ENCODE assay signal across 10 cellular contexts in genomic region chr19:13002389-13002898, GRCh38. TPM values are rescaled to one million over a fixed set of nuclear protein-coding genes. Genes with fewer than 3 reads are reported as not detected.
DNase-seq lines count a peak whose midpoint lies in the region; ATAC-seq and TF ChIP-seq lines count a peak whose summit lies in the region.
"Had no signal": no experiment of that assay in that cellular context is flagged by ENCODE, and none has a peak within 500 bp of the region (broad histone marks: within the 10 kb centered on the region; RNA-seq: fewer than 3 reads in every experiment).

No MANE protein-coding gene starts in this region.

- no peak overlapping the region for H3K27ac Mint-ChIP-seq in naive thymus-derived CD4-positive, alpha-beta T cell

- H3K36me3 ChIP-seq in ascending aorta, result peaks cover 0 to 10% of the 10 kb centered on the region in 2 donors
- H3K36me3 ChIP-seq in naive thymus-derived CD4-positive, alpha-beta T cell (ENCODE audit: control insufficient read depth in 2 of 3, insufficient read depth in 3 of 3, low read length in 3 of 3), result no peaks in the 10 kb centered on the region

- peaks cover 0 to 11% (median 0%) of the 10 kb centered on the region in 5 donors for H3K36me3 Mint-ChIP-seq in naive thymus-derived CD4-positive, alpha-beta T cell

- intact Hi-C loops in ascending aorta (cut with DNase I) (loop anchor here (1.0 to 2.0 kb wide), 3 partner anchors 11 to 58 kb away; no protein-coding TSS in a partner anchor), right cardiac atrium (cut with DNase I) (no loop called here)
- intact Hi-C loops in naive thymus-derived CD4-positive, alpha-beta T cell (cut with micrococcal nuclease), result no loop called here

- H3K27me3 ChIP-seq in AG04450 (ENCODE audit: control insufficient read depth, insufficient read depth, low read length) (no peaks in the 10 kb centered on the region), ascending aorta (no peaks in the 10 kb centered on the region), right cardiac atrium (ENCODE audit: control insufficient read depth, insufficient read depth) (no peaks in the 10 kb centered on the region)
- no peaks in the 10 kb centered on the region for H3K27me3 ChIP-seq in naive thymus-derived CD4-positive, alpha-beta T cell (ENCODE audit: control insufficient read depth in 2 of 2, insufficient read depth in 2 of 2, low read length in 2 of 2)

- POLR2A ChIA-PET in AG04450 (lab: Yijun Ruan, JAX), result no interaction called here
- POLR2A ChIA-PET in naive thymus-derived CD4-positive, alpha-beta T cell (lab: Charles Lee), result no interaction called here

- CTCF ChIA-PET in AG04450 (lab: Charles Lee), result interaction anchor here (0.6 to 1.5 kb wide), 2 partner anchors 59 to 1145 kb away, joined by 4 read pairs; no protein-coding TSS in a partner anchor
- CTCF ChIA-PET in naive thymus-derived CD4-positive, alpha-beta T cell (lab: Charles Lee), result interaction anchor here (0.6 kb wide), 1 partner anchor 37 kb away, joined by 3 read pairs; no protein-coding TSS in a partner anchor

- H3K9me3 ChIP-seq in AG04450 (ENCODE audit: control insufficient read depth, insufficient read depth, low read length), result no peaks in the 10 kb centered on the region; the same call in 1 of the 2 replicates
- H3K9me3 ChIP-seq in ascending aorta, result no peaks in the 10 kb centered on the region
- no peaks in the 10 kb centered on the region for H3K9me3 ChIP-seq in right cardiac atrium (ENCODE audit: control insufficient read depth, low read length)
- H3K9me3 ChIP-seq in naive thymus-derived CD4-positive, alpha-beta T cell (ENCODE audit: control insufficient read depth in 2 of 3, low read length in 3 of 3), result no peaks in the 10 kb centered on the region
- H3K9me3 ChIP-seq: BLaER1 treated with 17β-estradiol and CSF1 and Interleukin-3, amounts not matched to agents 10 nM and 100 nM had no signal

- no peak overlapping the region for H3K4me3 Mint-ChIP-seq in naive thymus-derived CD4-positive, alpha-beta T cell

- H3K27ac ChIP-seq in AG04450 (ENCODE audit: low read depth, low read length), result peak overlapping the region; percentile 21
- H3K27ac ChIP-seq in ascending aorta, result peak overlapping the region; percentile 95 to 98
- peak overlapping the region; percentile 77 for H3K27ac ChIP-seq in right cardiac atrium (ENCODE audit: low read length)
- H3K27ac ChIP-seq in naive thymus-derived CD4-positive, alpha-beta T cell (ENCODE audit: low read depth, low read length), result no peak overlapping the region
- H3K27ac ChIP-seq: BLaER1 treated with 17β-estradiol and CSF1 and Interleukin-3, amounts not matched to agents 10 nM and 100 nM had no signal

- peaks cover 0 to 9% (median 5%) of the 10 kb centered on the region in 7 donors for H3K4me1 Mint-ChIP-seq in naive thymus-derived CD4-positive, alpha-beta T cell

- TF ChIP-seq CTCF in AG04450 (IDR thresholded peaks at IDR 0.05; ENCODE audit: low read depth, low read length) (no peak), ascending aorta (IDR thresholded peaks at IDR 0.05) (peak; percentile 7 to 60 (median 26))

- no peak overlapping the region for H3K4me3 ChIP-seq in AG04450 (ENCODE audit: low read depth, low read length)
- peak overlapping the region; percentile 44 to 65 for H3K4me3 ChIP-seq in ascending aorta
- H3K4me3 ChIP-seq in right cardiac atrium (ENCODE audit: low read length), result no peak overlapping the region
- H3K4me3 ChIP-seq in naive thymus-derived CD4-positive, alpha-beta T cell (ENCODE audit: low read length), result no peak overlapping the region
- H3K4me3 ChIP-seq: BLaER1 treated with 17β-estradiol and CSF1 and Interleukin-3, amounts not matched to agents 10 nM and 100 nM had no signal

- no peak for DNase-seq in AG04450 (ENCODE audit: low read depth, low spot score)
- DNase-seq in ascending aorta (ENCODE audit: low spot score in 2 of 2), result peak in 1 of 2 donors; percentile 87
- DNase-seq in right cardiac atrium, result peak in 2 of 3 donors; percentile 80 to 85
- peak; percentile 95 for DNase-seq in putamen (ENCODE audit: low spot score)
- no peak for DNase-seq in AG20443 (ENCODE audit: low spot score)
- no peak for DNase-seq in MV-4-11 (lab: John Stamatoyannopoulos, UW)
- no peak for DNase-seq in naive thymus-derived CD4-positive, alpha-beta T cell
- DNase-seq: NCI-H1417 had no signal

- ATAC-seq in right cardiac atrium (peak; percentile 56 to 60), GM21390 (IDR thresholded peaks at IDR 0.05; ENCODE audit: unreplicated experiment) (no peak)
- ATAC-seq in naive thymus-derived CD4-positive, alpha-beta T cell, result no peak

- H3K4me1 ChIP-seq in ascending aorta, result peaks cover 21 to 80% of the 10 kb centered on the region in 2 donors
- H3K4me1 ChIP-seq in right cardiac atrium (ENCODE audit: control insufficient read depth, insufficient read depth, low read length), result peaks cover 9% of the 10 kb centered on the region
- no peaks in the 10 kb centered on the region for H3K4me1 ChIP-seq in naive thymus-derived CD4-positive, alpha-beta T cell (ENCODE audit: control insufficient read depth in 2 of 2, insufficient read depth in 2 of 2, low read length in 2 of 2)

- H3K27me3 Mint-ChIP-seq in naive thymus-derived CD4-positive, alpha-beta T cell, result peaks cover 0 to 11% (median 0%) of the 10 kb centered on the region in 5 donors

- H3K9me3 Mint-ChIP-seq in naive thymus-derived CD4-positive, alpha-beta T cell, result no peaks in the 10 kb centered on the region

- WGBS in right cardiac atrium, result 51% methylated on average over 22 of the region's 22 CpGs

RNA-seq across cellular contexts. Expression of gene NFIX, which starts 7.2 kb away (rescaled TPM):
- polyA plus RNA-seq in AG04450 (2011; rRNA removed), result 15.1 and 22.3 TPM in 2 replicates
- polyA minus RNA-seq in AG04450 (2011; rRNA and poly(A)+ RNA removed), result 32.8 and 33.9 TPM in 2 replicates
- 76.5 TPM for total RNA-seq in ascending aorta
- 100 to 1,000 TPM; 123 to 168 (median 156) TPM for total RNA-seq in right cardiac atrium
- polyA plus RNA-seq in right cardiac atrium, result 67.4 TPM
- total RNA-seq in naive thymus-derived CD4-positive, alpha-beta T cell, result 1 to 10 TPM; 2.4 to 7.7 (median 6.3) TPM
- under 1 TPM; 0.41 to 0.77 TPM for polyA plus RNA-seq in naive thymus-derived CD4-positive, alpha-beta T cell

RNA-seq across cellular contexts. Expression of gene DAND5, which starts 33.1 kb away (rescaled TPM):
- not detected in 2 replicates for polyA plus RNA-seq in AG04450 (2011; rRNA removed)
- not detected in 2 replicates for polyA minus RNA-seq in AG04450 (2011; rRNA and poly(A)+ RNA removed)
- not detected for total RNA-seq in ascending aorta
- 10 to 100 TPM in 2 of 4 donors, 1 to 10 TPM in 2; 5.0 to 13.8 (median 11.1) TPM for total RNA-seq in right cardiac atrium
- 7.0 TPM for polyA plus RNA-seq in right cardiac atrium
- total RNA-seq in naive thymus-derived CD4-positive, alpha-beta T cell, result not detected
- polyA plus RNA-seq in naive thymus-derived CD4-positive, alpha-beta T cell, result not detected

RNA-seq across cellular contexts. Expression of gene GADD45GIP1, which starts 45.4 kb away (rescaled TPM):
- polyA plus RNA-seq in AG04450 (2011; rRNA removed), result 31.6 and 35.1 TPM in 2 replicates
- 8.0 and 9.4 TPM in 2 replicates for polyA minus RNA-seq in AG04450 (2011; rRNA and poly(A)+ RNA removed)
- 42.7 TPM for total RNA-seq in ascending aorta
- total RNA-seq in right cardiac atrium, result 10 to 100 TPM; 24.3 to 33.2 (median 29.1) TPM
- 64.5 TPM for polyA plus RNA-seq in right cardiac atrium
- total RNA-seq in naive thymus-derived CD4-positive, alpha-beta T cell, result 10 to 100 TPM in 4 of 5 experiments, 1 to 10 TPM in 1; 8.5 to 17.0 (median 13.8) TPM
- polyA plus RNA-seq in naive thymus-derived CD4-positive, alpha-beta T cell, result 10 to 100 TPM; 58.1 to 60.3 TPM

RNA-seq across cellular contexts. Expression of gene RAD23A, which starts 56.8 kb away (rescaled TPM):
- polyA plus RNA-seq in AG04450 (2011; rRNA removed) (36.2 and 41.4 TPM in 2 replicates), right cardiac atrium (122 TPM)
- polyA minus RNA-seq in AG04450 (2011; rRNA and poly(A)+ RNA removed), result 34.1 and 41.5 TPM in 2 replicates
- total RNA-seq in ascending aorta (146 TPM), right cardiac atrium (100 to 1,000 TPM; 127 to 137 (median 133) TPM)
- 100 to 1,000 TPM in 2 of 5 experiments, 10 to 100 TPM in 3; 75.0 to 111 (median 96.4) TPM for total RNA-seq in naive thymus-derived CD4-positive, alpha-beta T cell
- polyA plus RNA-seq in naive thymus-derived CD4-positive, alpha-beta T cell, result 10 to 100 TPM; 85.5 to 87.2 TPM

Comparison
In these comparisons a context has a peak if more than half of its experiments do, and no peak if none do; other contexts are left out.
1. DNase-seq: peak in right cardiac atrium (2 of 3) and putamen (single experiment); none in AG04450 (single experiment), AG20443 (single experiment), MV-4-11 (single experiment) and naive thymus-derived CD4-positive, alpha-beta T cell (0 of 9).
2. H3K4me3 ChIP-seq: peak in ascending aorta (2 of 2); none in AG04450 (single experiment), right cardiac atrium (single experiment) and naive thymus-derived CD4-positive, alpha-beta T cell (single experiment).
3. ATAC-seq: peak in right cardiac atrium (2 of 2); none in naive thymus-derived CD4-positive, alpha-beta T cell (single experiment) and GM21390 (single experiment).